ENCODE assay signal across 18 cellular contexts in genomic region chr6:37585937-37586336, GRCh38.
DNase-seq lines count a peak whose midpoint lies in the region; ATAC-seq and TF ChIP-seq lines count a peak whose summit lies in the region.
"Had no signal": no experiment of that assay in that cellular context is flagged by ENCODE, and none has a peak within 500 bp of the region (broad histone marks: within the 10 kb centered on the region; RNA-seq: fewer than 3 reads in every experiment).

No MANE protein-coding gene starts in this region.

- no peak overlapping the region for H3K4me3 ChIP-seq in neural progenitor cell
- no peak overlapping the region for H3K4me3 ChIP-seq in WERI-Rb-1 (ENCODE audit: low read depth, low read length)
- H3K4me3 ChIP-seq: A549, BLaER1 had no signal

- H3K9me3 ChIP-seq in neural progenitor cell (ENCODE audit: low read depth) (no peaks in the 10 kb centered on the region), WERI-Rb-1 (ENCODE audit: severe bottlenecking) (no peaks in the 10 kb centered on the region)
- H3K9me3 ChIP-seq: A549, BLaER1 had no signal

- H3K27ac ChIP-seq in neural progenitor cell = no peak overlapping the region
- no peak overlapping the region for H3K27ac ChIP-seq in WERI-Rb-1
- H3K27ac ChIP-seq: 22Rv1, A549, BLaER1 had no signal

- H3K36me3 ChIP-seq in neural progenitor cell (no peaks in the 10 kb centered on the region), WERI-Rb-1 (no peaks in the 10 kb centered on the region)
- H3K36me3 ChIP-seq: BLaER1 had no signal

- peaks cover 23% of the 10 kb centered on the region for H3F3A ChIP-seq in neural progenitor cell (ENCODE audit: low read depth)

- DNase-seq in AG20443 (ENCODE audit: low spot score) (peak; percentile 34), neural progenitor cell (ENCODE audit: low spot score) (no peak), WERI-Rb-1 (no peak), DMS53 (lab: John Stamatoyannopoulos, UW) (no peak)
- DNase-seq in activated effector memory CD4-positive, alpha-beta T cell treated with anti-CD3 and anti-CD28 coated beads, Interleukin-2, amount 50 U/mL, for 16 hours = no peak
- no peak for DNase-seq in effector memory CD8-positive, alpha-beta T cell
- DNase-seq: CD4-positive, alpha-beta memory T cell; DMS153; DMS79 treated with DMSO at 0.1 percent for 48 hours; GF-D8; GOT3; H9 had no signal

- no peak for TF ChIP-seq EP300 in Ishikawa (IDR thresholded peaks at IDR 0.05; ENCODE audit: borderline replicate concordance)

- H3K27me3 Mint-ChIP-seq in brain (peaks cover 8% of the 10 kb centered on the region), neural progenitor cell (ENCODE audit: insufficient read depth, low read depth) (peaks cover 4% of the 10 kb centered on the region)
- H3K27me3 Mint-ChIP-seq in effector memory CD8-positive, alpha-beta T cell = peaks cover 4 to 31% of the 10 kb centered on the region in 2 donors

- no peaks in the 10 kb centered on the region for H3K79me2 ChIP-seq in neural progenitor cell (ENCODE audit: low read depth)

- H3K27ac Mint-ChIP-seq in brain (peak overlapping the region in 3 of 5 experiments; percentile 54 to 91 (median 65)), neural progenitor cell (peak overlapping the region; percentile 67)
- no peak overlapping the region for H3K27ac Mint-ChIP-seq in effector memory CD8-positive, alpha-beta T cell
- H3K27ac Mint-ChIP-seq: H9 had no signal

- TF ChIP-seq RAD21 in Ishikawa (IDR thresholded peaks at IDR 0.05; ENCODE audit: low read depth) = no peak

- no peak overlapping the region for H2AFZ ChIP-seq in neural progenitor cell (replicated peaks)

- H3K4me1 Mint-ChIP-seq in brain (peaks cover 48% of the 10 kb centered on the region), neural progenitor cell (peaks cover 28% of the 10 kb centered on the region)
- no peaks in the 10 kb centered on the region for H3K4me1 Mint-ChIP-seq in effector memory CD8-positive, alpha-beta T cell (ENCODE audit: low read depth in 2 of 2)
- H3K4me1 Mint-ChIP-seq: CD4-positive, alpha-beta memory T cell had no signal

- H3K9me3 Mint-ChIP-seq in brain = peaks cover 0 to 3% (median 0%) of the 10 kb centered on the region in 5 experiments
- H3K9me3 Mint-ChIP-seq in neural progenitor cell = no peaks in the 10 kb centered on the region
- no peaks in the 10 kb centered on the region for H3K9me3 Mint-ChIP-seq in effector memory CD8-positive, alpha-beta T cell
- H3K9me3 Mint-ChIP-seq: CD4-positive, alpha-beta memory T cell had no signal

- no peaks in the 10 kb centered on the region for H3K27me3 ChIP-seq in neural progenitor cell
- H3K27me3 ChIP-seq in WERI-Rb-1 (ENCODE audit: insufficient read depth, low read depth, severe bottlenecking) = no peaks in the 10 kb centered on the region
- H3K27me3 ChIP-seq: BLaER1 had no signal

- H3K4me2 ChIP-seq in neural progenitor cell = peak overlapping the region; percentile 13
- H3K4me2 ChIP-seq: A549, BLaER1 had no signal

- no peak overlapping the region for H3K9ac ChIP-seq in neural progenitor cell
- H3K9ac ChIP-seq: BLaER1 had no signal

- TF ChIP-seq CTCF in brain (conservative IDR thresholded peaks at IDR 0.05) (no peak), neural progenitor cell (IDR thresholded peaks at IDR 0.05) (no peak), WERI-Rb-1 (IDR thresholded peaks at IDR 0.05; ENCODE audit: low read depth, low read length) (no peak)

- no peak for ATAC-seq in effector memory CD8-positive, alpha-beta T cell (replicated peaks)
- ATAC-seq: A549 had no signal

- H3K4me3 Mint-ChIP-seq in brain (no peak overlapping the region), neural progenitor cell (peak overlapping the region; percentile 50)
- no peak overlapping the region for H3K4me3 Mint-ChIP-seq in effector memory CD8-positive, alpha-beta T cell
- H3K4me3 Mint-ChIP-seq: CD14-positive monocyte; CD4-positive, alpha-beta memory T cell; H9 had no signal

- H3K36me3 Mint-ChIP-seq in brain = no peaks in the 10 kb centered on the region
- no peaks in the 10 kb centered on the region for H3K36me3 Mint-ChIP-seq in neural progenitor cell
- H3K36me3 Mint-ChIP-seq in effector memory CD8-positive, alpha-beta T cell (ENCODE audit: insufficient read depth) = peaks cover 4% of the 10 kb centered on the region
- H3K36me3 Mint-ChIP-seq: CD14-positive monocyte; CD4-positive, alpha-beta memory T cell had no signal

- H4K20me1 ChIP-seq in neural progenitor cell (ENCODE audit: low read depth) = no peaks in the 10 kb centered on the region
- H4K20me1 ChIP-seq: BLaER1 had no signal

- H3K4me1 ChIP-seq in neural progenitor cell = peaks cover 49% of the 10 kb centered on the region
- H3K4me1 ChIP-seq: A549 had no signal

TF ChIP-seq in Ishikawa, 13 proteins besides CTCF, POLR2A, EP300 and RAD21:
- TF ChIP-seq TEAD4 (IDR thresholded peaks at IDR 0.05) = no peak
- TF ChIP-seq REST (IDR thresholded peaks at IDR 0.05; ENCODE audit: low read depth) = peak; percentile 54

Comparison
In these comparisons a context has a peak if more than half of its experiments do, and no peak if none do; other contexts are left out.
1. H3K27ac Mint-ChIP-seq: peak in brain (3 of 5) and neural progenitor cell (single experiment); none in effector memory CD8-positive, alpha-beta T cell (0 of 2).